ENCODE assay signal across 1 cellular context in genomic region chr15:96171842-96172241, GRCh38.
TF ChIP-seq lines count a peak whose summit lies in the region.

No MANE protein-coding gene starts in this region.

TF ChIP-seq in HepG2, 621 proteins besides CTCF, POLR2A, EP300 and RAD21 (continued from another document and continues in another):
- TF ChIP-seq ZNF343 (CRISPR knock-in tag; IDR thresholded peaks at IDR 0.05) (no peak), NFRKB (IDR thresholded peaks at IDR 0.05) (no peak), GTF2F1 (IDR thresholded peaks at IDR 0.05; ENCODE audit: low read length) (no peak), ZNF691 (CRISPR knock-in tag; IDR thresholded peaks at IDR 0.05; ENCODE audit: borderline replicate concordance, low read depth) (no peak), KAT8 (CRISPR knock-in tag; IDR thresholded peaks at IDR 0.05) (peak; percentile 52; the same call in 1 of the 2 replicates), ASH2L (IDR thresholded peaks at IDR 0.05; ENCODE audit: insufficient read length, low read depth, low read length) (peak; percentile 48), GATAD2A (CRISPR knock-in tag; IDR thresholded peaks at IDR 0.05) (peak; percentile 59), SOX6 (IDR thresholded peaks at IDR 0.05) (no peak), SOX6 (CRISPR knock-in tag; IDR thresholded peaks at IDR 0.05) (peak; percentile 7; the same call in 1 of the 2 replicates), CCDC6 (CRISPR knock-in tag; IDR thresholded peaks at IDR 0.05) (no peak), TEAD3 (CRISPR knock-in tag; optimal IDR thresholded peaks at IDR 0.05; ENCODE audit: borderline replicate concordance) (peak; percentile 72), ATF7-NPFF (CRISPR knock-in tag; IDR thresholded peaks at IDR 0.05; ENCODE audit: low read depth) (no peak), TERF1 (CRISPR knock-in tag; IDR thresholded peaks at IDR 0.05) (no peak), ZBTB8A (CRISPR knock-in tag; IDR thresholded peaks at IDR 0.05; ENCODE audit: borderline replicate concordance, low read depth) (no peak), ZNF292 (CRISPR knock-in tag; IDR thresholded peaks at IDR 0.05; ENCODE audit: borderline replicate concordance, low read depth) (0 out of 2 replicates have a peak, but pooled peaks have one; percentile 12), ZNF501 (CRISPR knock-in tag; IDR thresholded peaks at IDR 0.05) (no peak), SP5 (CRISPR knock-in tag; IDR thresholded peaks at IDR 0.05; ENCODE audit: borderline replicate concordance, low read depth) (peak; percentile 18; the same call in 1 of the 2 replicates), SNAPC2 (CRISPR knock-in tag; IDR thresholded peaks at IDR 0.05) (no peak), YEATS2 (CRISPR knock-in tag; IDR thresholded peaks at IDR 0.05; ENCODE audit: borderline replicate concordance) (no peak), NFKBIZ (CRISPR knock-in tag; IDR thresholded peaks at IDR 0.05) (0 out of 2 replicates have a peak, but pooled peaks have one; percentile 42), ZNF331 (CRISPR knock-in tag; IDR thresholded peaks at IDR 0.05) (0 out of 2 replicates have a peak, but pooled peaks have one; percentile 11), FOXP1 (IDR thresholded peaks at IDR 0.05) (no peak), FOXP1 (CRISPR knock-in tag; IDR thresholded peaks at IDR 0.05) (0 out of 2 replicates have a peak, but pooled peaks have one; percentile 23), KDM6A (CRISPR knock-in tag; IDR thresholded peaks at IDR 0.05; ENCODE audit: low read depth) (peak; percentile 68; the same call in 1 of the 2 replicates), ZBTB7A (CRISPR knock-in tag; IDR thresholded peaks at IDR 0.05) (0 out of 2 replicates have a peak, but pooled peaks have one; percentile 42), SIX1 (CRISPR knock-in tag; IDR thresholded peaks at IDR 0.05; ENCODE audit: borderline replicate concordance) (peak; percentile 93), HMG20A (CRISPR knock-in tag; IDR thresholded peaks at IDR 0.05; ENCODE audit: borderline replicate concordance) (peak; percentile 33; the same call in 1 of the 2 replicates), PAXIP1 (CRISPR knock-in tag; conservative IDR thresholded peaks at IDR 0.05) (peak; percentile 84), NR2F6 (IDR thresholded peaks at IDR 0.05) (no peak), NR2F6 (CRISPR knock-in tag; IDR thresholded peaks at IDR 0.05) (peak; percentile 31; the same call in 1 of the 2 replicates), KAT7 (CRISPR knock-in tag; IDR thresholded peaks at IDR 0.05; ENCODE audit: borderline replicate concordance) (no peak), HDAC2 (CRISPR knock-in tag; IDR thresholded peaks at IDR 0.05) (peak; percentile 47; the same call in 1 of the 2 replicates), FOXP4 (CRISPR knock-in tag; IDR thresholded peaks at IDR 0.05) (peak; percentile 30; the same call in 1 of the 2 replicates), ZNF670 (CRISPR knock-in tag; IDR thresholded peaks at IDR 0.05; ENCODE audit: borderline replicate concordance) (no peak; the same call in 1 of the 2 replicates), ZNF512B (CRISPR knock-in tag; IDR thresholded peaks at IDR 0.05; ENCODE audit: borderline replicate concordance) (0 out of 2 replicates have a peak, but pooled peaks have one; percentile 29), ZNF281 (CRISPR knock-in tag; IDR thresholded peaks at IDR 0.05; ENCODE audit: borderline replicate concordance) (peak; percentile 81; the same call in 1 of the 2 replicates), ZNF407 (CRISPR knock-in tag; IDR thresholded peaks at IDR 0.05; ENCODE audit: not compliant biosample characterization) (no peak), SALL1 (CRISPR knock-in tag; IDR thresholded peaks at IDR 0.05) (peak; percentile 73), KLF11 (CRISPR knock-in tag; IDR thresholded peaks at IDR 0.05) (no peak), MIXL1 (CRISPR knock-in tag; IDR thresholded peaks at IDR 0.05) (no peak), THAP11 (CRISPR knock-in tag; IDR thresholded peaks at IDR 0.05) (peak; percentile 23; the same call in 1 of the 2 replicates)
